In genomic region chr14:57293851-57294837, GRCh38 we compare ENCODE assay signal across 9 cellular contexts. TPM values are rescaled to one million over a fixed set of nuclear protein-coding genes. Genes with fewer than 3 reads are reported as not detected.
DNase-seq lines count a peak whose midpoint lies in the region; ATAC-seq and TF ChIP-seq lines count a peak whose summit lies in the region.
"Had no signal": no experiment of that assay in that cellular context is flagged by ENCODE, and none has a peak within 500 bp of the region (broad histone marks: within the 10 kb centered on the region; RNA-seq: fewer than 3 reads in every experiment).

No MANE protein-coding gene starts in this region.

- no peak for TF ChIP-seq EP300 in neural cell (conservative IDR thresholded peaks at IDR 0.05; ENCODE audit: poor library complexity, severe bottlenecking)

- no peak overlapping the region for H3K27ac Mint-ChIP-seq in chondrocyte (ENCODE audit: unreplicated experiment)
- no peak overlapping the region for H3K27ac Mint-ChIP-seq in activated naive CD4-positive, alpha-beta T cell treated with anti-CD3 and anti-CD28 coated beads, Interleukin-2, amount 50 U/mL, for 72 hours

- no peaks in the 10 kb centered on the region for H3K9me3 Mint-ChIP-seq in chondrocyte (ENCODE audit: low read depth)
- no peaks in the 10 kb centered on the region for H3K9me3 Mint-ChIP-seq in activated naive CD4-positive, alpha-beta T cell treated with anti-CD3 and anti-CD28 coated beads, Interleukin-2, amount 50 U/mL, for 72 hours

- ATAC-seq in left lung (no peak), GM18870 (IDR thresholded peaks at IDR 0.05; ENCODE audit: unreplicated experiment) (no peak)
- ATAC-seq in activated naive CD4-positive, alpha-beta T cell treated with anti-CD3 and anti-CD28 coated beads, Interleukin-2, amount 50 U/mL, for 72 hours = no peak

- H3K9me3 ChIP-seq in neural cell (ENCODE audit: low read length) = no peaks in the 10 kb centered on the region
- no peaks in the 10 kb centered on the region for H3K9me3 ChIP-seq in left lung

- peak; percentile 42 for TF ChIP-seq RAD21 in neural cell (conservative IDR thresholded peaks at IDR 0.05)

- H3K36me3 Mint-ChIP-seq in chondrocyte (ENCODE audit: low read depth) = peaks cover 3% of the 10 kb centered on the region
- no peaks in the 10 kb centered on the region for H3K36me3 Mint-ChIP-seq in activated naive CD4-positive, alpha-beta T cell treated with anti-CD3 and anti-CD28 coated beads, Interleukin-2, amount 50 U/mL, for 72 hours

- H4K20me1 ChIP-seq in neural cell (ENCODE audit: insufficient read depth) = no peaks in the 10 kb centered on the region

- TF ChIP-seq CTCF in GM10266 (IDR thresholded peaks at IDR 0.05; ENCODE audit: control insufficient read depth, insufficient read depth, low read depth, missing control alignments) (peak; percentile 17), chondrocyte (IDR thresholded peaks at IDR 0.05) (peak; percentile 83), neural cell (IDR thresholded peaks at IDR 0.05; ENCODE audit: poor library complexity, severe bottlenecking) (peak; percentile 38), left lung (IDR thresholded peaks at IDR 0.05) (peak in 1 of 2 donors; percentile 29)

- no peak for DNase-seq in GM10266 (ENCODE audit: extremely low spot score)
- peak; percentile 81 for DNase-seq in NCI-H524 treated with DMSO at 0.1 percent for 48 hours (lab: John Stamatoyannopoulos, UW)
- DNase-seq in chondrocyte (ENCODE audit: low spot score) = no peak
- DNase-seq in inferior parietal cortex (ENCODE audit: extremely low spot score) = no peak
- DNase-seq in left lung = no peak
- no peak for DNase-seq in activated naive CD4-positive, alpha-beta T cell treated with anti-CD3 and anti-CD28 coated beads, Interleukin-2, amount 50 U/mL, for 72 hours (ENCODE audit: low spot score in 2 of 2)
- DNase-seq: activated T-cell treated with anti-CD3 and anti-CD28 coated beads, Interleukin-2, amount 50 U/mL, for 48 hours had no signal

- H3K4me1 Mint-ChIP-seq in chondrocyte (ENCODE audit: low read depth) = no peaks in the 10 kb centered on the region

- no peak overlapping the region for H3K27ac ChIP-seq in neural cell (ENCODE audit: low read length)
- no peak overlapping the region for H3K27ac ChIP-seq in left lung

- H3K36me3 ChIP-seq in neural cell (ENCODE audit: insufficient read depth, low read length) (no peaks in the 10 kb centered on the region), left lung (peaks cover 0 to 15% of the 10 kb centered on the region in 2 donors)

- H2AFZ ChIP-seq in neural cell (ENCODE audit: low read depth, low read length) = no peak overlapping the region

- H3K4me3 ChIP-seq in neural cell (ENCODE audit: low read length) (no peak overlapping the region), left lung (no peak overlapping the region)

- no peaks in the 10 kb centered on the region for H3K9me2 ChIP-seq in neural cell (ENCODE audit: insufficient read depth, low read length)

- no peak overlapping the region for H3K4me2 ChIP-seq in neural cell (ENCODE audit: low read length)

- no peak overlapping the region for H3K4me3 Mint-ChIP-seq in chondrocyte (ENCODE audit: unreplicated experiment)

- H3K79me2 ChIP-seq in neural cell (replicated peaks; ENCODE audit: insufficient read depth, low read length) = no peaks in the 10 kb centered on the region

- no peaks in the 10 kb centered on the region for H3K27me3 Mint-ChIP-seq in chondrocyte (ENCODE audit: low read depth)

- no peaks in the 10 kb centered on the region for H3K4me1 ChIP-seq in left lung

- H3K9ac ChIP-seq in neural cell (ENCODE audit: low read length) = no peak overlapping the region

- intact Hi-C loops in left lung (cut with DNase I) = no loop called here

- H3K27me3 ChIP-seq in neural cell (ENCODE audit: insufficient read depth, low read depth, low read length) (no peaks in the 10 kb centered on the region), left lung (no peaks in the 10 kb centered on the region)

- H3F3A ChIP-seq in neural cell (ENCODE audit: insufficient read depth, low read length, poor library complexity, severe bottlenecking) = no peaks in the 10 kb centered on the region

TF ChIP-seq in neural cell, 6 proteins besides CTCF, POLR2A, EP300 and RAD21:
- peak; percentile 33 for TF ChIP-seq SMC3 (conservative IDR thresholded peaks at IDR 0.05; ENCODE audit: poor library complexity)
- no peak for TF ChIP-seq TAF1 (IDR thresholded peaks at IDR 0.05; ENCODE audit: low read depth)
- TF ChIP-seq POLR2AphosphoS5 (IDR thresholded peaks at IDR 0.05) = no peak

RNA-seq across cellular contexts. Expression of gene AP5M1, which starts 25.4 kb away (rescaled TPM):
- total RNA-seq in chondrocyte (32.5 to 47.4 TPM (median 39.2 TPM) in 3 replicates), left lung (10 to 100 TPM; 42.2 to 43.5 TPM)
- polyA plus RNA-seq in neural cell = 40.0 and 44.8 TPM in 2 replicates
- 64.3 and 86.6 TPM in 2 replicates for polyA minus RNA-seq in neural cell
- 10 to 100 TPM; 24.7 to 30.9 TPM for total RNA-seq in activated naive CD4-positive, alpha-beta T cell treated with anti-CD3 and anti-CD28 coated beads, Interleukin-2, amount 50 U/mL, for 72 hours

RNA-seq across cellular contexts. Expression of gene EXOC5, which starts 25.4 kb away (rescaled TPM):
- total RNA-seq in chondrocyte = 75.3 to 86.6 TPM (median 85.9 TPM) in 3 replicates
- 127 and 138 TPM in 2 replicates for polyA plus RNA-seq in neural cell
- polyA minus RNA-seq in neural cell = 177 and 220 TPM in 2 replicates
- total RNA-seq in left lung = 10 to 100 TPM; 59.5 to 73.0 TPM
- total RNA-seq in activated naive CD4-positive, alpha-beta T cell treated with anti-CD3 and anti-CD28 coated beads, Interleukin-2, amount 50 U/mL, for 72 hours = 10 to 100 TPM; 71.2 to 80.4 TPM
